9 cellular contexts compared by ENCODE assay signal in the genomic region with DNA sequence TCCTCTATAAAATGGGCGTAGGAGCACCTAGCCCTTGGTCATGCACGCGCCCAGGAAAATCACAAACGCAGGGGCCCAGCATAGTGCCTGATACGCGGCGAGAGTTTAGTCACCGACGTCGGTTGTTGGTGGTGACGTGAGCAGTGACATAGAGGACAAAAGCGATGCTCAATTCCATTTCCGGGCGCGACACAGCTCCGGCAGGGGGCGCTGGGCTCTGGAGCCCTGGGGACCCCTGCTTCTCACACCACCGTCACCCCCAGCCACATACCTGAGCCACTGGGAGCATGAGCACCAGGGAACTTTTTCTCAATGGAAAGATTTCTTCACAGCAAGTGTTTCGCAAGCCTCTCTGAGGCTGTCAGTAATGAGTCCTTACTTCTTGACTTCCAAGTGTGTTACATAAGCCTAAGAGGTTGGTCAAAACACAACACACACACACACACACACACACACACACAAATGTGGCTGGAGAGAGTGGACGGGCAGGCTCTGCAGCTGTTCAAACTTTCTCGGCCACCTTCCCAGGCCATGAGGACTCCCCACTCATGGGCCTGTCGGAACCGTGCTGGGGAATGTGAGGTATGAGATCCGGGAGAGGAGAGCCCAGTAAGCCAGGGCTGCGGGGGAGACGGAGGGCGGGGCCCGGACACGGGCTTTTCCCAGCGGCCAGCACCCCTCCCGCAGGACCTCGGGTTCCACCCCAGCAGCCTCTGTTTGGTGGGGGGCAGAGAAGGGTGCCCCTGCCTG. TPM values are rescaled to one million over a fixed set of nuclear protein-coding genes. Genes with fewer than 3 reads are reported as not detected.
DNase-seq lines count a peak whose midpoint lies in the region; ATAC-seq, FAIRE-seq and TF ChIP-seq lines count a peak whose summit lies in the region.
"Had no signal": no experiment of that assay in that cellular context is flagged by ENCODE, and none has a peak within 500 bp of the region (broad histone marks: within the 10 kb centered on the region; RNA-seq: fewer than 3 reads in every experiment).

No MANE protein-coding gene starts in this region.

- H3K27ac Mint-ChIP-seq in activated T-helper 2 cell treated with anti-CD3 and anti-CD28 coated beads, Interferon-gamma antibody, Interleukin-2, Interleukin-4, amounts not matched to agents 10 μg/mL and 5 μg/mL and 100 μg/mL, durations not matched to agents 14 hours and 24 hours and 36 hours, result no peak overlapping the region

- H3K9me3 ChIP-seq in K562 (replicated peaks; ENCODE audit: control insufficient read depth, insufficient read depth, low read depth, low read length) (no peaks in the 10 kb centered on the region), stomach (no peaks in the 10 kb centered on the region)

- H3K36me3 Mint-ChIP-seq in activated T-helper 2 cell treated with anti-CD3 and anti-CD28 coated beads, Interferon-gamma antibody, Interleukin-2, Interleukin-4, amounts not matched to agents 10 μg/mL and 5 μg/mL and 100 μg/mL, durations not matched to agents 14 hours and 24 hours and 36 hours (ENCODE audit: low read depth), result no peaks in the 10 kb centered on the region

- TF ChIP-seq CTCF in K562 (IDR thresholded peaks at IDR 0.05 in 2 of 3, conservative IDR thresholded peaks at IDR 0.05 in 1 of 3; ENCODE audit: insufficient read depth in 2 of 3, low read depth in 1 of 3, low read length in 3 of 3) (peak; percentile 84 to 95 (median 92)), stomach (IDR thresholded peaks at IDR 0.05) (no peak)

- peaks cover 61 to 66% of the 10 kb centered on the region in 2 experiments for H3K4me1 ChIP-seq in K562 (replicated peaks in 1 of 2; ENCODE audit: control insufficient read depth in 2 of 2, insufficient read depth in 2 of 2, low read length in 2 of 2)
- peaks cover 26 to 57% (median 41%) of the 10 kb centered on the region in 4 donors for H3K4me1 ChIP-seq in stomach

- WGBS in K562 (ENCODE audit: insufficient coverage, low coverage, missing lambda C conversion rate), result 1% methylated on average over 32 of the region's 32 CpGs
- WGBS in stomach, 5 donors, result 42 to 65% (median 48%) methylated on average over 19 to 32 of the region's 32 CpGs

- TF ChIP-seq EP300 in K562 (IDR thresholded peaks at IDR 0.05; ENCODE audit: low read length) (peak; percentile 22), stomach (IDR thresholded peaks at IDR 0.05) (no peak)

- BruUV-seq in K562 (replicated peaks; lab: Mats Ljungman, UMichigan), result TSS peak; percentile 85

- H3K27me3 Mint-ChIP-seq in activated T-helper 2 cell treated with anti-CD3 and anti-CD28 coated beads, Interferon-gamma antibody, Interleukin-2, Interleukin-4, amounts not matched to agents 10 μg/mL and 5 μg/mL and 100 μg/mL, durations not matched to agents 14 hours and 24 hours and 36 hours (ENCODE audit: low read depth), result peaks cover 13% of the 10 kb centered on the region

- TF ChIP-seq POLR2A in K562 (conservative IDR thresholded peaks at IDR 0.05) (peak; percentile 81), stomach (IDR thresholded peaks at IDR 0.05) (no peak)

- intact Hi-C loops in K562 (cut with micrococcal nuclease), result loop anchor here (5.0 to 10.0 kb wide), 3 partner anchors 42 to 310 kb away; a partner anchor contains a TSS
- intact Hi-C loops in stomach (cut with DNase I; ENCODE audit: low total_unique reads), result no loop called here
- intact Hi-C loops in activated T-helper 2 cell treated with anti-CD3 and anti-CD28 coated beads, Interferon-gamma antibody, Interleukin-2, Interleukin-4, amounts not matched to agents 10 μg/mL and 5 μg/mL and 100 μg/mL, durations not matched to agents 14 hours and 24 hours and 36 hours (cut with micrococcal nuclease), result loop anchor here (5.0 kb wide), 1 partner anchor 113 kb away; no protein-coding TSS in a partner anchor

- H3K4me3 Mint-ChIP-seq in activated T-helper 2 cell treated with anti-CD3 and anti-CD28 coated beads, Interferon-gamma antibody, Interleukin-2, Interleukin-4, amounts not matched to agents 10 μg/mL and 5 μg/mL and 100 μg/mL, durations not matched to agents 14 hours and 24 hours and 36 hours (ENCODE audit: low read depth), result no peak overlapping the region

- H4K20me1 ChIP-seq in K562 (replicated peaks; ENCODE audit: control insufficient read depth, insufficient read depth, low read length), result no peaks in the 10 kb centered on the region

- H3K79me2 ChIP-seq in K562 (ENCODE audit: control insufficient read depth, insufficient read depth, low read length), result peaks cover 5% of the 10 kb centered on the region; the same call in 1 of the 3 replicates

- H3K9ac ChIP-seq in K562 (ENCODE audit: insufficient read depth in 1 of 2, low read depth in 2 of 2, low read length in 2 of 2), result peak overlapping the region; percentile 89 to 93

- H3K4me1 Mint-ChIP-seq in activated T-helper 2 cell treated with anti-CD3 and anti-CD28 coated beads, Interferon-gamma antibody, Interleukin-2, Interleukin-4, amounts not matched to agents 10 μg/mL and 5 μg/mL and 100 μg/mL, durations not matched to agents 14 hours and 24 hours and 36 hours (ENCODE audit: low read depth), result peaks cover 17% of the 10 kb centered on the region

- H3K9me3 Mint-ChIP-seq in activated T-helper 2 cell treated with anti-CD3 and anti-CD28 coated beads, Interferon-gamma antibody, Interleukin-2, Interleukin-4, amounts not matched to agents 10 μg/mL and 5 μg/mL and 100 μg/mL, durations not matched to agents 14 hours and 24 hours and 36 hours, result no peaks in the 10 kb centered on the region

- peak; percentile 57 for ATAC-seq in K562

- no peaks in the 10 kb centered on the region for H3K27me3 ChIP-seq in K562 (ENCODE audit: control insufficient read depth in 2 of 2, insufficient read depth in 2 of 2, low read length in 2 of 2)
- peaks cover 0 to 16% (median 0%) of the 10 kb centered on the region in 3 donors for H3K27me3 ChIP-seq in stomach

- DNase-seq in HTR-8/SVneo (ENCODE audit: insufficient read length, low spot score), result peak; percentile 54
- peak; percentile 84 to 97 (median 88) for DNase-seq in K562 (ENCODE audit: extremely low read depth in 1 of 4, low spot score in 3 of 4)
- DNase-seq in islet precursor cell, result peak; percentile 84
- DNase-seq in stomach, result no peak
- no peak for DNase-seq in hippocampal formation (lab: John Stamatoyannopoulos, UW)
- no peak for DNase-seq in DMS 273 (lab: John Stamatoyannopoulos, UW; ENCODE audit: unreplicated experiment)
- DNase-seq in ACHN, result no peak
- DNase-seq in activated T-helper 2 cell treated with anti-CD3 and anti-CD28 coated beads, Interferon-gamma antibody, Interleukin-2, Interleukin-4, amounts not matched to agents 10 μg/mL and 5 μg/mL and 100 μg/mL, durations not matched to agents 14 hours and 24 hours and 36 hours (ENCODE audit: low spot score), result no peak

- FAIRE-seq in HTR-8/SVneo (lab: Jason Lieb, UNC) (no peak), K562 (lab: Jason Lieb, UNC) (peak; percentile 89)

- no peaks in the 10 kb centered on the region for H3K9me1 ChIP-seq in K562 (ENCODE audit: control insufficient read depth, insufficient read depth, low read length)

- H3K27ac ChIP-seq in K562 (ENCODE audit: extremely low read depth, low read depth, low read length) (peak overlapping the region; percentile 95), stomach (peak overlapping the region; percentile 62 to 80 (median 77))

- no peaks in the 10 kb centered on the region for H3K36me3 ChIP-seq in K562 (ENCODE audit: control insufficient read depth, insufficient read depth, low read length)
- no peaks in the 10 kb centered on the region for H3K36me3 ChIP-seq in stomach

- peak overlapping the region; percentile 94 for H2AFZ ChIP-seq in K562 (ENCODE audit: low read depth, low read length)

- POLR2A ChIA-PET in K562 (lab: Yijun Ruan, JAX), result interaction anchor here (0.5 to 1.3 kb wide), 6 partner anchors 9 to 371 kb away, joined by 3 to 8 read pairs (median 3); no protein-coding TSS in a partner anchor

- CTCF ChIA-PET in K562 (lab: Yijun Ruan, JAX; ENCODE audit: low intra/inter-chr PET ratio), result interaction anchor here (0.8 kb wide), 1 partner anchor 198 kb away, joined by 3 read pairs; no protein-coding TSS in a partner anchor

- H3K4me3 ChIP-seq in K562 (peak overlapping the region; percentile 35), stomach (no peak overlapping the region)

- peak overlapping the region; percentile 80 for H3K4me2 ChIP-seq in K562 (ENCODE audit: insufficient read depth, low read length)

- TF ChIP-seq RAD21 in K562 (CRISPR knock-in tag; conservative IDR thresholded peaks at IDR 0.05 in 1 of 2, IDR thresholded peaks at IDR 0.05 in 1 of 2), result peak; percentile 60 to 75

- in situ Hi-C loops in K562 (cut with MboI) (loop anchor here (5.0 kb wide), 1 partner anchor 198 kb away; a partner anchor contains a TSS), ACHN (cut with HindIII; ENCODE audit: low pct_ligation_motif_present, low pct_unique_long_range_greater_than_20kb, low sequenced_read_pairs) (no loop called here)

TF ChIP-seq in K562, 482 proteins besides CTCF, POLR2A, EP300 and RAD21 (continues in another document):
- TF ChIP-seq MTA3 (IDR thresholded peaks at IDR 0.05; ENCODE audit: borderline replicate concordance), result peak; percentile 96
- no peak for TF ChIP-seq YBX1 (IDR thresholded peaks at IDR 0.05)
- no peak for TF ChIP-seq DIDO1 (tag; IDR thresholded peaks at IDR 0.05; ENCODE audit: low read depth)
- TF ChIP-seq ZBTB17 (CRISPR knock-in tag; IDR thresholded peaks at IDR 0.05), result no peak
- TF ChIP-seq PHF20 (IDR thresholded peaks at IDR 0.05; ENCODE audit: partially characterized antibody), result no peak

RNA-seq across cellular contexts. Expression of a gene that starts 36.9 kb away (rescaled TPM):
- not detected in 2 replicates for total RNA-seq in K562 (2011; cell fraction: chromatin; rRNA removed; ENCODE audit: low replicate concordance)
- total RNA-seq in K562 (2011; cell fraction: nucleolus; rRNA removed), result not detected in 2 replicates
- not detected in 2 replicates for total RNA-seq in K562 (2011; cell fraction: nucleoplasm; rRNA removed)
- total RNA-seq in K562 (2014; rRNA removed) (not detected in 2 replicates), K562 (2014; rRNA removed; fragmentation: Illumina TruSeq; extraction: Trizol) (not detected in 2 replicates), K562 (2015; rRNA removed; fragmentation: Illumina TruSeq; extraction: Trizol) (not detected in 2 replicates), K562 (2021) (not detected in 2 replicates), stomach (not detected)
- polyA plus RNA-seq in K562 (2011; rRNA removed) (not detected in 2 replicates), K562 (2014; fragmentation: Illumina TruSeq; extraction: Trizol) (not detected in 2 replicates), K562 (2014; fragmentation: Nextera tagmentation; extraction: Ambion mirVana) (not detected), K562 (2014; rRNA removed) (not detected in 2 replicates), stomach (not detected)
- not detected in 2 replicates for polyA plus RNA-seq in K562 (2011; cell fraction: cytosol; rRNA removed)
- polyA plus RNA-seq in K562 (2011; cell fraction: nucleus; rRNA removed), result not detected in 2 replicates
- polyA plus RNA-seq in K562 (2012), result not detected in 2 replicates
- not detected in 2 replicates for polyA minus RNA-seq in K562 (2011; rRNA and poly(A)+ RNA removed)
- polyA minus RNA-seq in K562 (2011; cell fraction: cytosol; rRNA and poly(A)+ RNA removed), result not detected in 2 replicates
- not detected in 2 replicates for polyA minus RNA-seq in K562 (2011; cell fraction: nucleus; rRNA and poly(A)+ RNA removed)
- not detected in 2 replicates for total RNA-seq in activated T-helper 2 cell treated with anti-CD3 and anti-CD28 coated beads, Interferon-gamma antibody, Interleukin-2, Interleukin-4, amounts not matched to agents 10 μg/mL and 5 μg/mL and 100 μg/mL, durations not matched to agents 14 hours and 24 hours and 36 hours
- polyA plus RNA-seq: neural cell had no signal

Comparison
In these comparisons a context has a peak if more than half of its experiments do, and no peak if none do; other contexts are left out.
1. DNase-seq: peak in HTR-8/SVneo (single experiment), K562 (4 of 4) and islet precursor cell (single experiment); none in stomach (single experiment), hippocampal formation (0 of 2), DMS 273 (single experiment), ACHN (single experiment) and activated T-helper 2 cell treated with anti-CD3 and anti-CD28 coated beads, Interferon-gamma antibody, Interleukin-2, Interleukin-4, amounts not matched to agents 10 μg/mL and 5 μg/mL and 100 μg/mL, durations not matched to agents 14 hours and 24 hours and 36 hours (single experiment).
2. CTCF ChIP-seq: peak in K562 (3 of 3); none in stomach (0 of 7).